Comparison of ENCODE assay signal across 1 cellular context in the genomic region with DNA sequence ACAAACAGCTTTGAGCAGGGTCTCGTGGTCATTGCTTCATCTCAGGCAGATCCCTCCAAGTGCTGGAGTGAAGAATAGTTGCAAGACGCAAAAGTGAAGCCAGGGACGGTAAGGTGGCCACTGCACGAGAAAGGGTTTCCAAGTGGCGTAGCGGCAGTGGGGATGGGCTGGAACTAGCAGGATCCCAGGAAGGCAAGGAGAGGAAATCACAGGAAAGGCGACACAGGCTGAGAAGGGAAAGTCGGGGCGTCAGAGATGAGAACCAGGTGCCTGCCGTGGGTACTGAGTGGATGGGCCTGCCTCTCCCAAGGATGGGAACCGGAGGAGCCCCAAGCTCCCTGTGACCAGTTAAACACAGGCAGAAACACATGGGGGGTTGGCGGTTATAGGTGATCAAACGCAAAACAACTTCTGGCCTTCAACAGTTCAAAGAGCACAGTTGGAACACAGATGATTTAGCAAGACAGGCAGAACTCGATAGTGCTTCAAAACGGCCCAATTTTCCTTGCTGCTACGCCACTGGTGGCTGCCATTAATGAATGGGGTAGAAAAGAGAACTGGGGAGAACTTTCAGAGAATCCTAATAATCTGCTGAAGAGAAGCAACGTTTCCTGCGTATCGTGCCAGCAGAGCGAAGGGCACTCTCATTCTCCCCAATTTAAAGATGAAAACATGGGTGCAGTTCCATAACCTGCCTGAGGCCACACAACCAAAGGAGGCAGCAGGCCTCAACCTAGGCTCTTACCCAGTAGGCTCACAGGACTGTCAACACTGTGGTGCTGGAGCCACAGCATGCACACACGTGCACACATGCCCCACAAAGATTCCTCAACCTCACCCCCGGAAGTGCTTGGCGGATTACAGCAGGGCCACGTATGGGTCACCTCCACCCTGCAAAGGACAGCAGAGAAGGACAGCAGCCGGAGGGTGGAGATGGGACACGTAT.
A peak's percentile ranks its signal among the peaks of the same experiment; 100 is the strongest.
TF ChIP-seq lines count a peak whose summit lies in the region.

No MANE protein-coding gene starts in this region.

TF ChIP-seq in HepG2, 621 proteins besides CTCF, POLR2A, EP300 and RAD21 (continued from another document and continues in another):
- TF ChIP-seq ZNF382 (CRISPR knock-in tag; IDR thresholded peaks at IDR 0.05; ENCODE audit: borderline replicate concordance) (no peak), ZNF790 (CRISPR knock-in tag; IDR thresholded peaks at IDR 0.05; ENCODE audit: borderline replicate concordance) (no peak), KDM2A (CRISPR knock-in tag; IDR thresholded peaks at IDR 0.05; ENCODE audit: borderline replicate concordance, low read depth) (no peak), MAFK (conservative IDR thresholded peaks at IDR 0.05 in 1 of 2, IDR thresholded peaks at IDR 0.05 in 1 of 2; ENCODE audit: low read length in 2 of 2) (no peak), PCBP1 (IDR thresholded peaks at IDR 0.05; ENCODE audit: borderline replicate concordance, low read depth, low read length) (no peak), HCFC1 (IDR thresholded peaks at IDR 0.05; ENCODE audit: low read depth, low read length) (no peak), TCF7L2 (IDR thresholded peaks at IDR 0.05; ENCODE audit: low read depth, low read length) (no peak), CREM (IDR thresholded peaks at IDR 0.05) (no peak), CREM (CRISPR knock-in tag; IDR thresholded peaks at IDR 0.05) (no peak), TBX2 (CRISPR knock-in tag; IDR thresholded peaks at IDR 0.05; ENCODE audit: borderline replicate concordance) (peak; percentile 36; the same call in 1 of the 2 replicates), ZNF44 (CRISPR knock-in tag; IDR thresholded peaks at IDR 0.05) (no peak), ZNF12 (CRISPR knock-in tag; IDR thresholded peaks at IDR 0.05) (no peak), MBNL3 (CRISPR knock-in tag; conservative IDR thresholded peaks at IDR 0.05) (no peak), GABPA (IDR thresholded peaks at IDR 0.05; ENCODE audit: low read depth, low read length) (no peak), GABPA (CRISPR knock-in tag; IDR thresholded peaks at IDR 0.05; ENCODE audit: low read depth) (no peak), CBX5 (CRISPR knock-in tag; IDR thresholded peaks at IDR 0.05; ENCODE audit: borderline replicate concordance) (no peak), SIN3A (IDR thresholded peaks at IDR 0.05; ENCODE audit: borderline replicate concordance, low read depth, low read length) (no peak), JUN (CRISPR knock-in tag; IDR thresholded peaks at IDR 0.05) (no peak), CHCHD3 (CRISPR knock-in tag; IDR thresholded peaks at IDR 0.05) (no peak), ZNF10 (CRISPR knock-in tag; IDR thresholded peaks at IDR 0.05; ENCODE audit: borderline replicate concordance, low read depth) (no peak), ZFYVE20 (CRISPR knock-in tag; IDR thresholded peaks at IDR 0.05; ENCODE audit: borderline replicate concordance, low read depth) (no peak), ZBTB7B (CRISPR knock-in tag; IDR thresholded peaks at IDR 0.05) (no peak), HNF4G (IDR thresholded peaks at IDR 0.05; ENCODE audit: borderline replicate concordance, low read depth, low read length) (peak; percentile 22; the same call in 1 of the 2 replicates), HNF4G (CRISPR knock-in tag; IDR thresholded peaks at IDR 0.05; ENCODE audit: borderline replicate concordance, low read depth) (no peak), ZNF34 (CRISPR knock-in tag; IDR thresholded peaks at IDR 0.05; ENCODE audit: borderline replicate concordance) (0 out of 2 replicates have a peak, but pooled peaks have one; percentile 33), CHD4 (IDR thresholded peaks at IDR 0.05; ENCODE audit: borderline replicate concordance, low read length) (0 out of 2 replicates have a peak, but pooled peaks have one; percentile 37), MAZ (IDR thresholded peaks at IDR 0.05; ENCODE audit: borderline replicate concordance, low read depth, low read length) (no peak), MAZ (CRISPR knock-in tag; IDR thresholded peaks at IDR 0.05; ENCODE audit: low read depth) (no peak), ZNF713 (CRISPR knock-in tag; IDR thresholded peaks at IDR 0.05) (no peak), ZNF337 (CRISPR knock-in tag; IDR thresholded peaks at IDR 0.05; ENCODE audit: borderline replicate concordance, low read depth) (no peak), ZBTB3 (CRISPR knock-in tag; IDR thresholded peaks at IDR 0.05; ENCODE audit: borderline replicate concordance, low read depth) (no peak), MAFF (IDR thresholded peaks at IDR 0.05; ENCODE audit: low read depth, low read length) (no peak), EZH2 (conservative IDR thresholded peaks at IDR 0.05; ENCODE audit: low read depth, low read length) (no peak), PPARG (CRISPR knock-in tag; conservative IDR thresholded peaks at IDR 0.05) (no peak), PHF5A (CRISPR knock-in tag; IDR thresholded peaks at IDR 0.05; ENCODE audit: low read depth, unreplicated experiment) (no peak), YEATS4 (CRISPR knock-in tag; IDR thresholded peaks at IDR 0.05; ENCODE audit: borderline replicate concordance) (no peak)
- TF ChIP-seq, protein P1, sequence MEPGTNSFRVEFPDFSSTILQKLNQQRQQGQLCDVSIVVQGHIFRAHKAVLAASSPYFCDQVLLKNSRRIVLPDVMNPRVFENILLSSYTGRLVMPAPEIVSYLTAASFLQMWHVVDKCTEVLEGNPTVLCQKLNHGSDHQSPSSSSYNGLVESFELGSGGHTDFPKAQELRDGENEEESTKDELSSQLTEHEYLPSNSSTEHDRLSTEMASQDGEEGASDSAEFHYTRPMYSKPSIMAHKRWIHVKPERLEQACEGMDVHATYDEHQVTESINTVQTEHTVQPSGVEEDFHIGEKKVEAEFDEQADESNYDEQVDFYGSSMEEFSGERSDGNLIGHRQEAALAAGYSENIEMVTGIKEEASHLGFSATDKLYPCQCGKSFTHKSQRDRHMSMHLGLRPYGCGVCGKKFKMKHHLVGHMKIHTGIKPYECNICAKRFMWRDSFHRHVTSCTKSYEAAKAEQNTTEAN (CRISPR knock-in tag; conservative IDR thresholded peaks at IDR 0.05), result no peak
- TF ChIP-seq, protein P2, sequence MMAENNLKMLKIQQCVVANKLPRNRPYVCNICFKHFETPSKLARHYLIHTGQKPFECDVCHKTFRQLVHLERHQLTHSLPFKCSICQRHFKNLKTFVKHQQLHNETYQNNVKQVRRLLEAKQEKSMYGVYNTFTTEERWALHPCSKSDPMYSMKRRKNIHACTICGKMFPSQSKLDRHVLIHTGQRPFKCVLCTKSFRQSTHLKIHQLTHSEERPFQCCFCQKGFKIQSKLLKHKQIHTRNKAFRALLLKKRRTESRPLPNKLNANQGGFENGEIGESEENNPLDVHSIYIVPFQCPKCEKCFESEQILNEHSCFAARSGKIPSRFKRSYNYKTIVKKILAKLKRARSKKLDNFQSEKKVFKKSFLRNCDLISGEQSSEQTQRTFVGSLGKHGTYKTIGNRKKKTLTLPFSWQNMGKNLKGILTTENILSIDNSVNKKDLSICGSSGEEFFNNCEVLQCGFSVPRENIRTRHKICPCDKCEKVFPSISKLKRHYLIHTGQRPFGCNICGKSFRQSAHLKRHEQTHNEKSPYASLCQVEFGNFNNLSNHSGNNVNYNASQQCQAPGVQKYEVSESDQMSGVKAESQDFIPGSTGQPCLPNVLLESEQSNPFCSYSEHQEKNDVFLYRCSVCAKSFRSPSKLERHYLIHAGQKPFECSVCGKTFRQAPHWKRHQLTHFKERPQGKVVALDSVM (CRISPR knock-in tag; IDR thresholded peaks at IDR 0.05), result no peak
- TF ChIP-seq, protein P3, sequence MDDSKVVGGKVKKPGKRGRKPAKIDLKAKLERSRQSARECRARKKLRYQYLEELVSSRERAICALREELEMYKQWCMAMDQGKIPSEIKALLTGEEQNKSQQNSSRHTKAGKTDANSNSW (CRISPR knock-in tag; IDR thresholded peaks at IDR 0.05; ENCODE audit: borderline replicate concordance), result no peak
- TF ChIP-seq, protein P4, sequence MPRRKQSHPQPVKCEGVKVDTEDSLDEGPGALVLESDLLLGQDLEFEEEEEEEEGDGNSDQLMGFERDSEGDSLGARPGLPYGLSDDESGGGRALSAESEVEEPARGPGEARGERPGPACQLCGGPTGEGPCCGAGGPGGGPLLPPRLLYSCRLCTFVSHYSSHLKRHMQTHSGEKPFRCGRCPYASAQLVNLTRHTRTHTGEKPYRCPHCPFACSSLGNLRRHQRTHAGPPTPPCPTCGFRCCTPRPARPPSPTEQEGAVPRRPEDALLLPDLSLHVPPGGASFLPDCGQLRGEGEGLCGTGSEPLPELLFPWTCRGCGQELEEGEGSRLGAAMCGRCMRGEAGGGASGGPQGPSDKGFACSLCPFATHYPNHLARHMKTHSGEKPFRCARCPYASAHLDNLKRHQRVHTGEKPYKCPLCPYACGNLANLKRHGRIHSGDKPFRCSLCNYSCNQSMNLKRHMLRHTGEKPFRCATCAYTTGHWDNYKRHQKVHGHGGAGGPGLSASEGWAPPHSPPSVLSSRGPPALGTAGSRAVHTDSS (CRISPR knock-in tag; conservative IDR thresholded peaks at IDR 0.05), result no peak
- TF ChIP-seq, protein P5, sequence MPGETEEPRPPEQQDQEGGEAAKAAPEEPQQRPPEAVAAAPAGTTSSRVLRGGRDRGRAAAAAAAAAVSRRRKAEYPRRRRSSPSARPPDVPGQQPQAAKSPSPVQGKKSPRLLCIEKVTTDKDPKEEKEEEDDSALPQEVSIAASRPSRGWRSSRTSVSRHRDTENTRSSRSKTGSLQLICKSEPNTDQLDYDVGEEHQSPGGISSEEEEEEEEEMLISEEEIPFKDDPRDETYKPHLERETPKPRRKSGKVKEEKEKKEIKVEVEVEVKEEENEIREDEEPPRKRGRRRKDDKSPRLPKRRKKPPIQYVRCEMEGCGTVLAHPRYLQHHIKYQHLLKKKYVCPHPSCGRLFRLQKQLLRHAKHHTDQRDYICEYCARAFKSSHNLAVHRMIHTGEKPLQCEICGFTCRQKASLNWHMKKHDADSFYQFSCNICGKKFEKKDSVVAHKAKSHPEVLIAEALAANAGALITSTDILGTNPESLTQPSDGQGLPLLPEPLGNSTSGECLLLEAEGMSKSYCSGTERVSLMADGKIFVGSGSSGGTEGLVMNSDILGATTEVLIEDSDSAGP (CRISPR knock-in tag; IDR thresholded peaks at IDR 0.05; ENCODE audit: borderline replicate concordance), result no peak
- TF ChIP-seq, protein P6, sequence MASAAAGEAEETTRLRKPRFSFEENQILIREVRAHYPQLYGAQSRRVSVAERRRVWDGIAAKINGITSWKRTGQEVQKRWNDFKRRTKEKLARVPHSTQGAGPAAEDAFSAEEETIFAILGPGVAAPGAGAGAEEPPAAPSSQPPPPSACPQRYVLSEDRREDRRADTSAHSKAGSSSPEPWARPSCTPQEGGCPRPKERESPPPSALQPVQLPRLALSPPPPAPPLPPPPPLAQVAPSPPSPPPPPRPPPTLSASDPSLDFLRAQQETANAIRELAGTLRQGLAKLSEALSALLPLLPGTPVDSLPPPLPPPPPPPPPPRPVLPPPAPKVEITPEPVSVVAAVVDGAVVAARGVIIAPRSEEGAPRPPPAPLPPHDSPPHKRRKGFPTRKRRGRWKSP (CRISPR knock-in tag; IDR thresholded peaks at IDR 0.05), result peak; percentile 50; the same call in 1 of the 2 replicates
- TF ChIP-seq, protein P7, sequence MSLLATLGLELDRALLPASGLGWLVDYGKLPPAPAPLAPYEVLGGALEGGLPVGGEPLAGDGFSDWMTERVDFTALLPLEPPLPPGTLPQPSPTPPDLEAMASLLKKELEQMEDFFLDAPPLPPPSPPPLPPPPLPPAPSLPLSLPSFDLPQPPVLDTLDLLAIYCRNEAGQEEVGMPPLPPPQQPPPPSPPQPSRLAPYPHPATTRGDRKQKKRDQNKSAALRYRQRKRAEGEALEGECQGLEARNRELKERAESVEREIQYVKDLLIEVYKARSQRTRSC (CRISPR knock-in tag; IDR thresholded peaks at IDR 0.05; ENCODE audit: low read depth), result no peak
- TF ChIP-seq, protein P8, sequence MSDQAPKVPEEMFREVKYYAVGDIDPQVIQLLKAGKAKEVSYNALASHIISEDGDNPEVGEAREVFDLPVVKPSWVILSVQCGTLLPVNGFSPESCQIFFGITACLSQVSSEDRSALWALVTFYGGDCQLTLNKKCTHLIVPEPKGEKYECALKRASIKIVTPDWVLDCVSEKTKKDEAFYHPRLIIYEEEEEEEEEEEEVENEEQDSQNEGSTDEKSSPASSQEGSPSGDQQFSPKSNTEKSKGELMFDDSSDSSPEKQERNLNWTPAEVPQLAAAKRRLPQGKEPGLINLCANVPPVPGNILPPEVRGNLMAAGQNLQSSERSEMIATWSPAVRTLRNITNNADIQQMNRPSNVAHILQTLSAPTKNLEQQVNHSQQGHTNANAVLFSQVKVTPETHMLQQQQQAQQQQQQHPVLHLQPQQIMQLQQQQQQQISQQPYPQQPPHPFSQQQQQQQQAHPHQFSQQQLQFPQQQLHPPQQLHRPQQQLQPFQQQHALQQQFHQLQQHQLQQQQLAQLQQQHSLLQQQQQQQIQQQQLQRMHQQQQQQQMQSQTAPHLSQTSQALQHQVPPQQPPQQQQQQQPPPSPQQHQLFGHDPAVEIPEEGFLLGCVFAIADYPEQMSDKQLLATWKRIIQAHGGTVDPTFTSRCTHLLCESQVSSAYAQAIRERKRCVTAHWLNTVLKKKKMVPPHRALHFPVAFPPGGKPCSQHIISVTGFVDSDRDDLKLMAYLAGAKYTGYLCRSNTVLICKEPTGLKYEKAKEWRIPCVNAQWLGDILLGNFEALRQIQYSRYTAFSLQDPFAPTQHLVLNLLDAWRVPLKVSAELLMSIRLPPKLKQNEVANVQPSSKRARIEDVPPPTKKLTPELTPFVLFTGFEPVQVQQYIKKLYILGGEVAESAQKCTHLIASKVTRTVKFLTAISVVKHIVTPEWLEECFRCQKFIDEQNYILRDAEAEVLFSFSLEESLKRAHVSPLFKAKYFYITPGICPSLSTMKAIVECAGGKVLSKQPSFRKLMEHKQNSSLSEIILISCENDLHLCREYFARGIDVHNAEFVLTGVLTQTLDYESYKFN (CRISPR knock-in tag; conservative IDR thresholded peaks at IDR 0.05), result peak; percentile 72
- TF ChIP-seq, protein P9, sequence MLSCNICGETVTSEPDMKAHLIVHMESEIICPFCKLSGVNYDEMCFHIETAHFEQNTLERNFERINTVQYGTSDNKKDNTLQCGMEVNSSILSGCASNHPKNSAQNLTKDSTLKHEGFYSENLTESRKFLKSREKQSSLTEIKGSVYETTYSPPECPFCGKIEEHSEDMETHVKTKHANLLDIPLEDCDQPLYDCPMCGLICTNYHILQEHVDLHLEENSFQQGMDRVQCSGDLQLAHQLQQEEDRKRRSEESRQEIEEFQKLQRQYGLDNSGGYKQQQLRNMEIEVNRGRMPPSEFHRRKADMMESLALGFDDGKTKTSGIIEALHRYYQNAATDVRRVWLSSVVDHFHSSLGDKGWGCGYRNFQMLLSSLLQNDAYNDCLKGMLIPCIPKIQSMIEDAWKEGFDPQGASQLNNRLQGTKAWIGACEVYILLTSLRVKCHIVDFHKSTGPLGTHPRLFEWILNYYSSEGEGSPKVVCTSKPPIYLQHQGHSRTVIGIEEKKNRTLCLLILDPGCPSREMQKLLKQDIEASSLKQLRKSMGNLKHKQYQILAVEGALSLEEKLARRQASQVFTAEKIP (CRISPR knock-in tag; IDR thresholded peaks at IDR 0.05; ENCODE audit: borderline replicate concordance), result no peak
- TF ChIP-seq, protein P10, sequence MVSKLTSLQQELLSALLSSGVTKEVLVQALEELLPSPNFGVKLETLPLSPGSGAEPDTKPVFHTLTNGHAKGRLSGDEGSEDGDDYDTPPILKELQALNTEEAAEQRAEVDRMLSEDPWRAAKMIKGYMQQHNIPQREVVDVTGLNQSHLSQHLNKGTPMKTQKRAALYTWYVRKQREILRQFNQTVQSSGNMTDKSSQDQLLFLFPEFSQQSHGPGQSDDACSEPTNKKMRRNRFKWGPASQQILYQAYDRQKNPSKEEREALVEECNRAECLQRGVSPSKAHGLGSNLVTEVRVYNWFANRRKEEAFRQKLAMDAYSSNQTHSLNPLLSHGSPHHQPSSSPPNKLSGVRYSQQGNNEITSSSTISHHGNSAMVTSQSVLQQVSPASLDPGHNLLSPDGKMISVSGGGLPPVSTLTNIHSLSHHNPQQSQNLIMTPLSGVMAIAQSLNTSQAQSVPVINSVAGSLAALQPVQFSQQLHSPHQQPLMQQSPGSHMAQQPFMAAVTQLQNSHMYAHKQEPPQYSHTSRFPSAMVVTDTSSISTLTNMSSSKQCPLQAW (CRISPR knock-in tag; IDR thresholded peaks at IDR 0.05), result 0 out of 2 replicates have a peak, but pooled peaks have one; percentile 26
